10 cellular contexts compared by ENCODE assay signal in the genomic region with DNA sequence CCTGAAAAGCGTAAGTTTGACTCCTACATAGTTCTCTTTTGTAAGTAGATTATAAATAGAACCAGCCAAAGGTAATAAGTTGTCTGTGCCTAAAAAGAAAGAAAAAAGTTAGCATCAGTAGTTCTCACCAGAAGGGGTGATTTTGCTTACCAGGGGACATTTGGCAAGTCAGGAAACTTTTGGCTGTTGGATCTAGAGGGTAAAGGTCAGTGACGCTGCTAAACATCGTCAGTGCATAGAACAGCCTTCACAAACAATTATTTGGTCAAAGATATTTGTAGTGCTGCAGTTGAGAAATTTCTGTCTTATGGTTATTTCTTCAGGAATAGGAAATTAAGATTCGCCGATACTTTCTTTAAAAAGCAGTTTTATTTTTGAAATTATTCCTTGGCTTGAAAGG. TPM values are rescaled to one million over a fixed set of nuclear protein-coding genes. Genes with fewer than 3 reads are reported as not detected.
DNase-seq lines count a peak whose midpoint lies in the region; ATAC-seq and TF ChIP-seq lines count a peak whose summit lies in the region.
"Had no signal": no experiment of that assay in that cellular context is flagged by ENCODE, and none has a peak within 500 bp of the region (broad histone marks: within the 10 kb centered on the region; RNA-seq: fewer than 3 reads in every experiment).

No MANE protein-coding gene starts in this region.

- H3K4me1 ChIP-seq in H9 (ENCODE audit: insufficient read depth, low read length) (no peaks in the 10 kb centered on the region), gastroesophageal sphincter (peaks cover 7 to 57% (median 20%) of the 10 kb centered on the region in 3 donors)

- H2BK20ac ChIP-seq in H9 (ENCODE audit: low read depth, low read length, poor library complexity, severe bottlenecking) = no peak overlapping the region

- CTCF ChIA-PET in AG04450 (lab: Charles Lee) = interaction anchor here (0.7 to 1.2 kb wide), 2 partner anchors 184 to 758 kb away, joined by 3 read pairs; no protein-coding TSS in a partner anchor

- peaks cover 24% of the 10 kb centered on the region for H3K79me2 ChIP-seq in H9 (ENCODE audit: insufficient read depth, low read length)

- no peak overlapping the region for H3K27ac ChIP-seq in AG04450 (ENCODE audit: low read depth, low read length)
- no peak overlapping the region for H3K27ac ChIP-seq in H9 (ENCODE audit: insufficient read length, low read depth, low read length)
- no peak overlapping the region for H3K27ac ChIP-seq in gastroesophageal sphincter

- H3K9ac ChIP-seq in H9 (ENCODE audit: extremely low read depth, insufficient read length, low read length) = peak overlapping the region; percentile 11

- no peak for DNase-seq in AG04450 (ENCODE audit: low read depth, low spot score)
- no peak for DNase-seq in H9
- no peak for DNase-seq in astrocyte of the cerebellum (ENCODE audit: low read depth)
- no peak for DNase-seq in memory B cell (ENCODE audit: low spot score in 2 of 2)
- DNase-seq in natural killer cell treated with Interleukin-12 subunit alpha and Interleukin-12 subunit beta and Interleukin-15 and Interleukin-18, amount 100 ng/mL, for 72 hours (ENCODE audit: low spot score) = no peak
- no peak for DNase-seq in DMS153 (lab: John Stamatoyannopoulos, UW)

- no peak overlapping the region for H3K14ac ChIP-seq in H9 (ENCODE audit: insufficient read depth, low read length)

- no peak overlapping the region for H2BK15ac ChIP-seq in H9 (ENCODE audit: low read depth, low read length)

- no peak overlapping the region for H4K91ac ChIP-seq in H9 (ENCODE audit: insufficient read length, low read depth, low read length)

- H3K23ac ChIP-seq in H9 (ENCODE audit: insufficient read length, low read depth, low read length) = no peak overlapping the region

- no peak overlapping the region for H2AK5ac ChIP-seq in H9 (ENCODE audit: insufficient read length, low read length)

- no peak for TF ChIP-seq EP300 in gastroesophageal sphincter (IDR thresholded peaks at IDR 0.05)

- H3K27ac Mint-ChIP-seq in H9 (no peak overlapping the region; a peak in 1 of 7 replicates), memory B cell (peak overlapping the region; percentile 54)
- no peak overlapping the region for H3K27ac Mint-ChIP-seq in natural killer cell treated with Interleukin-12 subunit alpha and Interleukin-12 subunit beta and Interleukin-15 and Interleukin-18, amount 100 ng/mL, for 72 hours
- H3K27ac Mint-ChIP-seq: activated naive CD8-positive, alpha-beta T cell had no signal

- POLR2A ChIA-PET in AG04450 (lab: Yijun Ruan, JAX) = no interaction called here

- H3K27me3 Mint-ChIP-seq in H9 (ENCODE audit: low read depth) (no peaks in the 10 kb centered on the region), memory B cell (no peaks in the 10 kb centered on the region)
- H3K27me3 Mint-ChIP-seq in natural killer cell treated with Interleukin-12 subunit alpha and Interleukin-12 subunit beta and Interleukin-15 and Interleukin-18, amount 100 ng/mL, for 72 hours = no peaks in the 10 kb centered on the region
- H3K27me3 Mint-ChIP-seq: activated naive CD8-positive, alpha-beta T cell had no signal

- H3K4me3 Mint-ChIP-seq in H9 (peak overlapping the region in 1 of 2 experiments; percentile 22; a peak in 1 of 5 replicates), memory B cell (peak overlapping the region; percentile 67)
- H3K4me3 Mint-ChIP-seq in natural killer cell treated with Interleukin-12 subunit alpha and Interleukin-12 subunit beta and Interleukin-15 and Interleukin-18, amount 100 ng/mL, for 72 hours = no peak overlapping the region
- H3K4me3 Mint-ChIP-seq: activated naive CD8-positive, alpha-beta T cell had no signal

- H3T11ph ChIP-seq in H9 (ENCODE audit: low read length) = no peak overlapping the region

- H4K5ac ChIP-seq in H9 (ENCODE audit: insufficient read length, low read depth, low read length) = no peak overlapping the region

- peaks cover 13% of the 10 kb centered on the region for H3K23me2 ChIP-seq in H9 (ENCODE audit: insufficient read length, low read depth, low read length, poor library complexity, severe bottlenecking)

- no peak overlapping the region for H2BK120ac ChIP-seq in H9 (ENCODE audit: low read depth, low read length, poor library complexity, severe bottlenecking)

- TF ChIP-seq POLR2A in gastroesophageal sphincter (IDR thresholded peaks at IDR 0.05) = no peak

- no peak for ATAC-seq in memory B cell (ENCODE audit: low read depth)
- no peak for ATAC-seq in gastroesophageal sphincter
- ATAC-seq in HG03342 (IDR thresholded peaks at IDR 0.05; ENCODE audit: unreplicated experiment) = no peak
- no peak for ATAC-seq in natural killer cell treated with Interleukin-12 subunit alpha and Interleukin-12 subunit beta and Interleukin-15 and Interleukin-18, amount 100 ng/mL, for 72 hours
- ATAC-seq: Right ventricle myocardium inferior had no signal

- no peak overlapping the region for H2BK12ac ChIP-seq in H9 (ENCODE audit: insufficient read length, low read depth, low read length)

- no peak overlapping the region for H3K4me2 ChIP-seq in H9 (ENCODE audit: insufficient read depth, insufficient read length, low read length)

- H3K18ac ChIP-seq in H9 (ENCODE audit: insufficient read length, low read depth, low read length) = no peak overlapping the region

- no peak overlapping the region for H4K8ac ChIP-seq in H9 (replicated peaks; ENCODE audit: insufficient read length, low read depth, low read length)

- peak overlapping the region; percentile 95 for H3K4me3 ChIP-seq in AG04450 (ENCODE audit: low read depth, low read length)
- peak overlapping the region; percentile 99 for H3K4me3 ChIP-seq in astrocyte of the cerebellum (ENCODE audit: low read depth, low read length)
- peak overlapping the region in 1 of 2 donors; percentile 64 for H3K4me3 ChIP-seq in gastroesophageal sphincter

- no peaks in the 10 kb centered on the region for H3K9me3 Mint-ChIP-seq in H9
- no peaks in the 10 kb centered on the region for H3K9me3 Mint-ChIP-seq in memory B cell
- H3K9me3 Mint-ChIP-seq in natural killer cell treated with Interleukin-12 subunit alpha and Interleukin-12 subunit beta and Interleukin-15 and Interleukin-18, amount 100 ng/mL, for 72 hours = no peaks in the 10 kb centered on the region

- no peak overlapping the region for H2AFZ ChIP-seq in H9 (ENCODE audit: low read length)

- H3K27me3 ChIP-seq in AG04450 (ENCODE audit: control insufficient read depth, insufficient read depth, low read length) (no peaks in the 10 kb centered on the region), H9 (ENCODE audit: insufficient read depth, low read length) (no peaks in the 10 kb centered on the region), gastroesophageal sphincter (no peaks in the 10 kb centered on the region)

- no peak overlapping the region for H3K56ac ChIP-seq in H9 (ENCODE audit: insufficient read length, low read depth, low read length)

- H3K36me3 Mint-ChIP-seq in H9 (ENCODE audit: insufficient read depth in 1 of 3, low read depth in 3 of 3) (peaks cover 9 to 28% (median 26%) of the 10 kb centered on the region in 3 experiments; a peak in 5 of 7 replicates), memory B cell (peaks cover 14% of the 10 kb centered on the region)
- H3K36me3 Mint-ChIP-seq in natural killer cell treated with Interleukin-12 subunit alpha and Interleukin-12 subunit beta and Interleukin-15 and Interleukin-18, amount 100 ng/mL, for 72 hours = peaks cover 9% of the 10 kb centered on the region

- H3K9me3 ChIP-seq in AG04450 (ENCODE audit: control insufficient read depth, insufficient read depth, low read length) = no peaks in the 10 kb centered on the region
- no peaks in the 10 kb centered on the region for H3K9me3 ChIP-seq in H9 (ENCODE audit: control insufficient read depth, low read depth, low read length)
- no peaks in the 10 kb centered on the region for H3K9me3 ChIP-seq in gastroesophageal sphincter

- no peak overlapping the region for H2BK5ac ChIP-seq in H9 (ENCODE audit: insufficient read length, low read length)

- no peak overlapping the region for H3K4ac ChIP-seq in H9 (ENCODE audit: low read depth, low read length)

- H4K20me1 ChIP-seq in H9 (ENCODE audit: control insufficient read depth, insufficient read depth, insufficient read length) = no peaks in the 10 kb centered on the region

- WGBS in H9 (ENCODE audit: extremely low coverage, insufficient read length, low lambda C conversion rate) = no CpG with 5 or more reads among the region's 5 CpGs
- 73 to 77% methylated on average over 5 of the region's 5 CpGs for WGBS in gastroesophageal sphincter (ENCODE audit: low coverage in 1 of 2), 2 donors

- in situ Hi-C loops in astrocyte of the cerebellum (cut with HindIII; ENCODE audit: low sequenced_read_pairs) = no loop called here

- peaks cover 17% of the 10 kb centered on the region in 2 experiments for H3K4me1 Mint-ChIP-seq in H9
- H3K4me1 Mint-ChIP-seq in memory B cell = peaks cover 11% of the 10 kb centered on the region
- peaks cover 16 to 19% of the 10 kb centered on the region in 2 donors for H3K4me1 Mint-ChIP-seq in natural killer cell treated with Interleukin-12 subunit alpha and Interleukin-12 subunit beta and Interleukin-15 and Interleukin-18, amount 100 ng/mL, for 72 hours (ENCODE audit: low read depth in 2 of 2)

- peaks cover 7% of the 10 kb centered on the region for H3K79me1 ChIP-seq in H9 (ENCODE audit: insufficient read depth, low read depth, low read length, poor library complexity, severe bottlenecking)

- peaks cover 0 to 23% of the 10 kb centered on the region in 2 donors for H3K36me3 ChIP-seq in gastroesophageal sphincter

- no peak for TF ChIP-seq CTCF in AG04450 (IDR thresholded peaks at IDR 0.05; ENCODE audit: low read depth, low read length)
- TF ChIP-seq CTCF in H9 (conservative IDR thresholded peaks at IDR 0.05) = no peak
- TF ChIP-seq CTCF in astrocyte of the cerebellum (IDR thresholded peaks at IDR 0.05; ENCODE audit: low read depth, low read length, missing control alignments) = no peak
- no peak for TF ChIP-seq CTCF in gastroesophageal sphincter (IDR thresholded peaks at IDR 0.05)

RNA-seq across cellular contexts. Expression of a gene that starts 2.0 kb away (rescaled TPM):
- polyA plus RNA-seq in AG04450 (2011; rRNA removed) = 16.7 and 24.1 TPM in 2 replicates
- polyA minus RNA-seq in AG04450 (2011; rRNA and poly(A)+ RNA removed) = 9.7 and 16.9 TPM in 2 replicates
- total RNA-seq in H9 (2021) = 17.6 and 17.9 TPM in 2 replicates
- total RNA-seq in gastroesophageal sphincter = 10 to 100 TPM; 17.3 to 30.2 (median 23.5) TPM
- total RNA-seq in natural killer cell treated with Interleukin-12 subunit alpha and Interleukin-12 subunit beta and Interleukin-15 and Interleukin-18, amount 100 ng/mL, for 72 hours = 10 to 100 TPM; 18.6 to 25.6 TPM
